ENCODE assay signal across 9 cellular contexts in genomic region chr19:489418-490196, GRCh38. TPM values are rescaled to one million over a fixed set of nuclear protein-coding genes. Genes with fewer than 3 reads are reported as not detected.
DNase-seq lines count a peak whose midpoint lies in the region; TF ChIP-seq lines count a peak whose summit lies in the region.
"Had no signal": no experiment of that assay in that cellular context is flagged by ENCODE, and none has a peak within 500 bp of the region (broad histone marks: within the 10 kb centered on the region; RNA-seq: fewer than 3 reads in every experiment).

No MANE protein-coding gene starts in this region.

- peak; percentile 53 for DNase-seq in NCI-H2227 (lab: John Stamatoyannopoulos, UW; ENCODE audit: unreplicated experiment)
- no peak for DNase-seq in NCI-H2227 treated with DMSO at 0.1 percent for 48 hours (lab: John Stamatoyannopoulos, UW)
- DNase-seq in MG63: peak; percentile 38
- DNase-seq in medulla oblongata (ENCODE audit: extremely low spot score): peak; percentile 51
- DNase-seq in thyroid gland: peak in 1 of 2 donors; percentile 32
- no peak for DNase-seq in NCI-H1694 treated with DMSO at 0.1 percent for 48 hours (lab: John Stamatoyannopoulos, UW)
- DNase-seq in kidney tubule cell (ENCODE audit: low spot score): no peak

- peaks cover 6 to 7% of the 10 kb centered on the region in 2 donors for H3K4me1 ChIP-seq in thyroid gland

- no peaks in the 10 kb centered on the region for H3K9me3 ChIP-seq in MG63
- no peaks in the 10 kb centered on the region for H3K9me3 ChIP-seq in thyroid gland

- peak overlapping the region; percentile 64 to 76 (median 70) for H3K27ac ChIP-seq in thyroid gland

- peak overlapping the region; percentile 87 for H3K4me3 Mint-ChIP-seq in dendritic cell treated with granulocyte-macrophage colony-stimulating factor and Interleukin-4, amounts not matched to agents 40 ng/mL and 50 ng/mL, for 4 days

- H3K4me3 ChIP-seq in MG63 (peak overlapping the region; percentile 71), thyroid gland (replicated peaks in 1 of 3) (peak overlapping the region; percentile 53 to 97 (median 59))

- no peak for TF ChIP-seq CTCF in thyroid gland (IDR thresholded peaks at IDR 0.05)

- H3K36me3 Mint-ChIP-seq in dendritic cell treated with granulocyte-macrophage colony-stimulating factor and Interleukin-4, amounts not matched to agents 40 ng/mL and 50 ng/mL, for 4 days (ENCODE audit: low read depth): peaks cover 7% of the 10 kb centered on the region

- 36 to 37% methylated on average over 31 to 34 of the region's 61 CpGs for WGBS in thyroid gland, 2 donors

- peaks cover 32% of the 10 kb centered on the region for H3K27me3 Mint-ChIP-seq in dendritic cell treated with granulocyte-macrophage colony-stimulating factor and Interleukin-4, amounts not matched to agents 40 ng/mL and 50 ng/mL, for 4 days

- no peaks in the 10 kb centered on the region for H3K27me3 ChIP-seq in MG63
- H3K27me3 ChIP-seq in thyroid gland: no peaks in the 10 kb centered on the region

- H3K4me1 Mint-ChIP-seq in dendritic cell treated with granulocyte-macrophage colony-stimulating factor and Interleukin-4, amounts not matched to agents 40 ng/mL and 50 ng/mL, for 4 days (ENCODE audit: low read depth): peaks cover 14% of the 10 kb centered on the region

- peak overlapping the region; percentile 87 for H3K27ac Mint-ChIP-seq in dendritic cell treated with granulocyte-macrophage colony-stimulating factor and Interleukin-4, amounts not matched to agents 40 ng/mL and 50 ng/mL, for 4 days

- intact Hi-C loops in dendritic cell treated with granulocyte-macrophage colony-stimulating factor and Interleukin-4, amounts not matched to agents 40 ng/mL and 50 ng/mL, for 4 days (cut with micrococcal nuclease): loop anchor here (2.0 kb wide), 1 partner anchor 17 kb away; the partner anchor contains the start of gene TPGS1
- intact Hi-C loops in thyroid gland (cut with DNase I): no loop called here

- H3K36me3 ChIP-seq in MG63 (no peaks in the 10 kb centered on the region), thyroid gland (no peaks in the 10 kb centered on the region)

- no peaks in the 10 kb centered on the region for H3K9me3 Mint-ChIP-seq in dendritic cell treated with granulocyte-macrophage colony-stimulating factor and Interleukin-4, amounts not matched to agents 40 ng/mL and 50 ng/mL, for 4 days

- TF ChIP-seq POLR2A in thyroid gland (IDR thresholded peaks at IDR 0.05): no peak

RNA-seq across cellular contexts. Expression of gene MADCAM1, which starts 6.7 kb away (rescaled TPM):
- not detected in 2 replicates for total RNA-seq in MG63 (2014; rRNA removed; shearing (Covaris generic); ENCODE audit: low replicate concordance)
- total RNA-seq in thyroid gland: 1 to 10 TPM in 1 of 4 donors, under 1 TPM in 1, not detected in 2; 0.56 to 3.1 TPM

RNA-seq across cellular contexts. Expression of gene TPGS1, which starts 17.7 kb away (rescaled TPM):
- total RNA-seq in MG63 (2014; rRNA removed; shearing (Covaris generic); ENCODE audit: low replicate concordance): 22.6 and 27.7 TPM in 2 replicates
- total RNA-seq in thyroid gland: 100 to 1,000 TPM in 2 of 4 donors, 10 to 100 TPM in 2; 50.8 to 147 (median 99.6) TPM

RNA-seq across cellular contexts. Expression of gene SHC2, which starts 28.8 kb away (rescaled TPM):
- total RNA-seq in MG63 (2014; rRNA removed; shearing (Covaris generic); ENCODE audit: low replicate concordance): not detected in 2 replicates
- total RNA-seq in thyroid gland: 10 to 100 TPM; 31.5 to 72.8 (median 48.8) TPM

RNA-seq across cellular contexts. Expression of gene CDC34, which starts 42.0 kb away (rescaled TPM):
- 46.3 and 76.3 TPM in 2 replicates for total RNA-seq in MG63 (2014; rRNA removed; shearing (Covaris generic); ENCODE audit: low replicate concordance)
- total RNA-seq in thyroid gland: 10 to 100 TPM; 44.8 to 64.7 (median 48.2) TPM

RNA-seq across cellular contexts. Expression of gene GZMM, which starts 54.2 kb away (rescaled TPM):
- not detected in 2 replicates for total RNA-seq in MG63 (2014; rRNA removed; shearing (Covaris generic); ENCODE audit: low replicate concordance)
- 1 to 10 TPM in 1 of 4 donors, under 1 TPM in 1, not detected in 2; 0.78 to 1.9 TPM for total RNA-seq in thyroid gland
- total RNA-seq: glomerular endothelial cell had no signal

Comparison
In these comparisons a context has a peak if more than half of its experiments do, and no peak if none do; other contexts are left out.
1. DNase-seq: peak in NCI-H2227 (single experiment), MG63 (single experiment) and medulla oblongata (single experiment); none in NCI-H2227 treated with DMSO at 0.1 percent for 48 hours (single experiment), NCI-H1694 treated with DMSO at 0.1 percent for 48 hours (single experiment) and kidney tubule cell (single experiment).
2. RNA of gene SHC2, which starts 28.8 kb away (total RNA-seq): 31.5 to 72.8 TPM in thyroid gland; not detected in MG63; every median in the first group is over 10 times any median in the second.